In genomic region chr2:37585295-37585908, GRCh38 we compare ENCODE assay signal across 8 cellular contexts.
DNase-seq lines count a peak whose midpoint lies in the region; ATAC-seq, FAIRE-seq and TF ChIP-seq lines count a peak whose summit lies in the region.

No MANE protein-coding gene starts in this region.

- peak overlapping the region; percentile 71 for H3K4me3 Mint-ChIP-seq in activated CD4-positive, alpha-beta memory T cell treated with anti-CD3 and anti-CD28 coated beads, Interleukin-2, amount 10 ng/mL, durations not matched to agents 7 days and 5 days

- POLR2A ChIA-PET in activated CD4-positive, alpha-beta memory T cell treated with anti-CD3 and anti-CD28 coated beads, Interleukin-2, amount 10 ng/mL, durations not matched to agents 7 days and 5 days (lab: Charles Lee) = interaction anchor here (0.9 to 10.0 kb wide), 14 partner anchors 15 to 87 kb away, joined by 3 to 95 read pairs (median 9); partner anchors contain the start of gene CDC42EP3

- no peaks in the 10 kb centered on the region for H3K9me3 Mint-ChIP-seq in activated CD4-positive, alpha-beta memory T cell treated with anti-CD3 and anti-CD28 coated beads, Interleukin-2, amount 10 ng/mL, durations not matched to agents 7 days and 5 days

- no peaks in the 10 kb centered on the region for H3K9me3 ChIP-seq in upper lobe of right lung

- peak overlapping the region; percentile 99 for H3K27ac Mint-ChIP-seq in activated CD4-positive, alpha-beta memory T cell treated with anti-CD3 and anti-CD28 coated beads, Interleukin-2, amount 10 ng/mL, durations not matched to agents 7 days and 5 days

- peak; percentile 86 for FAIRE-seq in islet of Langerhans (lab: Jason Lieb, UNC)

- no peaks in the 10 kb centered on the region for H3K27me3 ChIP-seq in upper lobe of right lung

- H3K36me3 ChIP-seq in upper lobe of right lung = no peaks in the 10 kb centered on the region

- H3K36me3 Mint-ChIP-seq in activated CD4-positive, alpha-beta memory T cell treated with anti-CD3 and anti-CD28 coated beads, Interleukin-2, amount 10 ng/mL, durations not matched to agents 7 days and 5 days (ENCODE audit: low read depth) = peaks cover 3% of the 10 kb centered on the region

- peaks cover 86% of the 10 kb centered on the region for H3K4me1 Mint-ChIP-seq in activated CD4-positive, alpha-beta memory T cell treated with anti-CD3 and anti-CD28 coated beads, Interleukin-2, amount 10 ng/mL, durations not matched to agents 7 days and 5 days

- H3K27ac ChIP-seq in upper lobe of right lung = peak overlapping the region; percentile 61

- H3K27me3 Mint-ChIP-seq in activated CD4-positive, alpha-beta memory T cell treated with anti-CD3 and anti-CD28 coated beads, Interleukin-2, amount 10 ng/mL, durations not matched to agents 7 days and 5 days = no peaks in the 10 kb centered on the region

- no peak for TF ChIP-seq CTCF in upper lobe of right lung (IDR thresholded peaks at IDR 0.05)

- ATAC-seq in HG02759 (IDR thresholded peaks at IDR 0.05; ENCODE audit: unreplicated experiment) (peak; percentile 44), upper lobe of right lung (peak; percentile 64), GM19467 (IDR thresholded peaks at IDR 0.05; ENCODE audit: unreplicated experiment) (no peak)

- peaks cover 49% of the 10 kb centered on the region for H3K4me1 ChIP-seq in upper lobe of right lung

- CTCF ChIA-PET in activated CD4-positive, alpha-beta memory T cell treated with anti-CD3 and anti-CD28 coated beads, Interleukin-2, amount 10 ng/mL, durations not matched to agents 7 days and 5 days (lab: Charles Lee) = interaction anchor here (1.0 to 3.3 kb wide), 5 partner anchors 14 to 30 kb away, joined by 3 to 21 read pairs (median 3); no protein-coding TSS in a partner anchor

- DNase-seq in ELF-1 (ENCODE audit: low read depth, low spot score) = peak; percentile 32
- no peak for DNase-seq in activated CD4-positive, alpha-beta memory T cell treated with anti-CD3 and anti-CD28 coated beads, Interleukin-2, amount 10 ng/mL, durations not matched to agents 7 days and 5 days
- no peak for DNase-seq in upper lobe of right lung
- DNase-seq in foreskin melanocyte = no peak
- DNase-seq in iPS-NIHi7 (ENCODE audit: extremely low spot score) = no peak

- intact Hi-C loops in upper lobe of right lung (cut with DNase I) = no loop called here

- H3K4me3 ChIP-seq in upper lobe of right lung = no peak overlapping the region
